1 cellular context compared by ENCODE assay signal in the genomic region with DNA sequence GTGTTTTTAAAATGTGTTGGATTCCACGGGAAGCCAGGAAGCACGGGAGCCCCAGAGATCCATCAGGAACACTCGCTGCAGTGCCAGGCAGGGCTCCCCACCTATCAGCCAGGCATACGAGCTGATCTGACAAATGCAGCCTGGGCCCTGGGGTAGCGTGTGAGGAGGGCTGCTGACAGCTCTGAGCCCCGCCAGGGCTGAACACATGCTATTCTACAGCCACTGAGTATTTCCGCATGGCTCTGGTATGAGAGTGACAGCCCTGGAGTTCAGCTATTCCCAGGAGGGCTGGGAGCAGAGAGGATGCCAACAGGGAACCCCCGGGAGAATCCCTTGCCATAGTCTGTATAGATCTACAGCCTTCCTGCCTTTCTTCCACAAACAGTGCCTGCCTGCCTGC.
TF ChIP-seq lines count a peak whose summit lies in the region.

No MANE protein-coding gene starts in this region.

TF ChIP-seq in HEK293T, 16 proteins besides CTCF, POLR2A, EP300 and RAD21 (continued from another document):
- TF ChIP-seq L3MBTL2 (conservative IDR thresholded peaks at IDR 0.05) (no peak), ELF4 (IDR thresholded peaks at IDR 0.05) (no peak), SP1 (IDR thresholded peaks at IDR 0.05) (no peak), BHLHE40 (IDR thresholded peaks at IDR 0.05; ENCODE audit: borderline replicate concordance) (no peak), NFRKB (IDR thresholded peaks at IDR 0.05) (no peak), CTBP1 (IDR thresholded peaks at IDR 0.05; ENCODE audit: borderline replicate concordance) (no peak), FOXM1 (IDR thresholded peaks at IDR 0.05; ENCODE audit: borderline replicate concordance) (no peak)
TF ChIP-seq in HEK293T: peak in this region for 0.
